15 cellular contexts compared by ENCODE assay signal in genomic region chr14:55572578-55572977, GRCh38. TPM values are rescaled to one million over a fixed set of nuclear protein-coding genes. Genes with fewer than 3 reads are reported as not detected.
DNase-seq lines count a peak whose midpoint lies in the region; ATAC-seq, FAIRE-seq and TF ChIP-seq lines count a peak whose summit lies in the region.
"Had no signal": no experiment of that assay in that cellular context is flagged by ENCODE, and none has a peak within 500 bp of the region (broad histone marks: within the 10 kb centered on the region; RNA-seq: fewer than 3 reads in every experiment).

No MANE protein-coding gene starts in this region.

- ATAC-seq in heart left ventricle = peak; percentile 34 to 81 (median 49)
- ATAC-seq in GM19351 (IDR thresholded peaks at IDR 0.05; ENCODE audit: unreplicated experiment) = no peak
- ATAC-seq: activated naive CD4-positive, alpha-beta T cell treated with anti-CD3 and anti-CD28 coated beads, Interleukin-2, amount 50 U/mL, for 72 hours; GM23338; natural killer cell treated with Interleukin-12 subunit alpha and Interleukin-12 subunit beta and Interleukin-15 and Interleukin-18, amount 100 ng/mL, for 72 hours; stimulated activated naive CD8-positive, alpha-beta T cell treated with anti-CD3 and anti-CD28 coated beads, Interleukin-15, Interleukin-2, amounts not matched to agents 100 U/mL and 50 U/mL, for 24 hours had no signal

- no peaks in the 10 kb centered on the region for H3K9me3 ChIP-seq in heart left ventricle
- no peaks in the 10 kb centered on the region for H3K9me3 ChIP-seq in transverse colon
- H3K9me3 ChIP-seq: right lobe of liver had no signal

- in situ Hi-C loops in transverse colon (cut with MboI; ENCODE audit: low pct_ligation_motif_present in 1 of 4, low pct_unique_long_range_greater_than_20kb in 1 of 4, low sequenced_read_pairs in 3 of 4) = no loop called here

- no peak for TF ChIP-seq POLR2A in heart left ventricle (IDR thresholded peaks at IDR 0.05)
- no peak for TF ChIP-seq POLR2A in transverse colon (IDR thresholded peaks at IDR 0.05)

- H3K27me3 ChIP-seq in heart left ventricle = no peaks in the 10 kb centered on the region
- H3K27me3 ChIP-seq in transverse colon = no peaks in the 10 kb centered on the region
- H3K27me3 ChIP-seq: right lobe of liver had no signal

- H3K27ac ChIP-seq in heart left ventricle = no peak overlapping the region
- H3K27ac ChIP-seq in transverse colon = no peak overlapping the region
- H3K27ac ChIP-seq: right lobe of liver had no signal

- H3K4me3 ChIP-seq in heart left ventricle (no peak overlapping the region), transverse colon (no peak overlapping the region)
- H3K4me3 ChIP-seq: GM23338, right lobe of liver had no signal

- intact Hi-C loops in heart left ventricle (cut with DNase I) = loop anchor here in 5 of 10 donors (5.0 to 10.0 kb wide), 2 partner anchors 128 to 130 kb away; partner anchors contain the start of gene TBPL2 (in 5 of the 5)
- intact Hi-C loops in transverse colon (cut with DNase I; ENCODE audit: low total_unique reads) = no loop called here

- H3K36me3 ChIP-seq in heart left ventricle = no peaks in the 10 kb centered on the region
- no peaks in the 10 kb centered on the region for H3K36me3 ChIP-seq in transverse colon
- H3K36me3 ChIP-seq: right lobe of liver had no signal

- TF ChIP-seq CTCF in heart left ventricle (IDR thresholded peaks at IDR 0.05) = peak in 1 of 12 donors; percentile 4
- no peak for TF ChIP-seq CTCF in transverse colon (IDR thresholded peaks at IDR 0.05)

- DNase-seq in GM19239 (ENCODE audit: insufficient read length, low spot score) (no peak), NCI-H2107 (lab: John Stamatoyannopoulos, UW) (peak; percentile 48), SHP77 treated with DMSO at 0.1 percent for 48 hours (lab: John Stamatoyannopoulos, UW) (peak; percentile 58), heart left ventricle (peak in 3 of 5 donors; percentile 31 to 45 (median 43)), hepatic stellate cell (ENCODE audit: low spot score) (no peak), transverse colon (no peak)
- DNase-seq: C1 segment of cervical spinal cord; GDM1; NCI-H526; right lobe of liver; stimulated activated naive CD8-positive, alpha-beta T cell treated with anti-CD3 and anti-CD28 coated beads, Interleukin-15, Interleukin-2, amounts not matched to agents 100 U/mL and 50 U/mL, for 24 hours had no signal

- WGBS in heart left ventricle, 4 donors = 31 to 40% (median 39%) methylated on average over 4 of the region's 4 CpGs
- WGBS in transverse colon (ENCODE audit: low coverage in 1 of 2), 2 donors = 59 to 72% methylated on average over 4 of the region's 4 CpGs

- peak; percentile 14 for FAIRE-seq in GM19239 (lab: Jason Lieb, UNC)

- no peak for TF ChIP-seq EP300 in transverse colon (IDR thresholded peaks at IDR 0.05; ENCODE audit: low read depth)

- H3K4me1 ChIP-seq in heart left ventricle (peaks cover 0 to 10% (median 0%) of the 10 kb centered on the region in 12 donors), transverse colon (peaks cover 0 to 8% (median 0%) of the 10 kb centered on the region in 4 donors)
- H3K4me1 ChIP-seq: right lobe of liver had no signal

RNA-seq across cellular contexts. Expression of gene KTN1, which starts 7.4 kb away (rescaled TPM):
- 100 to 1,000 TPM; 174 to 340 (median 252) TPM for total RNA-seq in heart left ventricle
- 100 to 1,000 TPM; 150 to 249 TPM for polyA plus RNA-seq in heart left ventricle
- 100 to 1,000 TPM; 101 to 279 (median 129) TPM for total RNA-seq in transverse colon

Comparison
In these comparisons a context has a peak if more than half of its experiments do, and no peak if none do; other contexts are left out.
1. DNase-seq: peak in NCI-H2107 (single experiment), SHP77 treated with DMSO at 0.1 percent for 48 hours (single experiment) and heart left ventricle (3 of 5); none in GM19239 (single experiment), hepatic stellate cell (single experiment) and transverse colon (single experiment).